ENCODE assay signal across 13 cellular contexts in genomic region chr22:20868225-20868944, GRCh38. TPM values are rescaled to one million over a fixed set of nuclear protein-coding genes. Genes with fewer than 3 reads are reported as not detected.
A peak's percentile ranks its signal among the peaks of the same experiment; 100 is the strongest.
DNase-seq lines count a peak whose midpoint lies in the region; ATAC-seq and TF ChIP-seq lines count a peak whose summit lies in the region.
"Had no signal": no experiment of that assay in that cellular context is flagged by ENCODE, and none has a peak within 500 bp of the region (broad histone marks: within the 10 kb centered on the region; RNA-seq: fewer than 3 reads in every experiment).

No MANE protein-coding gene starts in this region.

- peak overlapping the region; percentile 87 for H3K27ac ChIP-seq in colonic mucosa
- H3K27ac ChIP-seq in lower lobe of right lung: peak overlapping the region; percentile 77
- peak overlapping the region; percentile 81 for H3K27ac ChIP-seq in subcutaneous abdominal adipose tissue (ENCODE audit: low read depth, low read length)
- H3K27ac ChIP-seq: HL-60, SJSA1 had no signal

- H3K36me3 ChIP-seq in colonic mucosa (no peaks in the 10 kb centered on the region), lower lobe of right lung (peaks cover 35% of the 10 kb centered on the region), subcutaneous abdominal adipose tissue (ENCODE audit: control insufficient read depth in 5 of 5, insufficient read depth in 5 of 5, low read length in 5 of 5) (peaks cover 3 to 40% (median 27%) of the 10 kb centered on the region in 5 donors)

- no peak for ATAC-seq in lower lobe of right lung
- ATAC-seq in GM19397 (IDR thresholded peaks at IDR 0.05; ENCODE audit: unreplicated experiment): no peak
- ATAC-seq: stimulated activated naive CD8-positive, alpha-beta T cell treated with anti-CD3 and anti-CD28 coated beads, Interleukin-15, amount 100 ng/mL, for 72 hours had no signal

- H3K27me3 ChIP-seq in colonic mucosa (no peaks in the 10 kb centered on the region), lower lobe of right lung (ENCODE audit: low read depth) (no peaks in the 10 kb centered on the region), subcutaneous abdominal adipose tissue (ENCODE audit: control insufficient read depth in 5 of 5, insufficient read depth in 4 of 5, low read length in 5 of 5) (no peaks in the 10 kb centered on the region)
- H3K27me3 ChIP-seq: SJSA1 had no signal

- H3K4me1 ChIP-seq in colonic mucosa (peaks cover 17% of the 10 kb centered on the region), lower lobe of right lung (peaks cover 46% of the 10 kb centered on the region), subcutaneous abdominal adipose tissue (ENCODE audit: control insufficient read depth in 5 of 5, insufficient read depth in 5 of 5, low read length in 5 of 5) (peaks cover 6 to 36% (median 19%) of the 10 kb centered on the region in 5 donors)
- H3K4me1 ChIP-seq: HAP-1, SJSA1 had no signal

- H3K9ac ChIP-seq in colonic mucosa (ENCODE audit: low read depth in 2 of 2, low read length in 2 of 2) (no peak overlapping the region), subcutaneous abdominal adipose tissue (ENCODE audit: low read length in 5 of 5) (peak overlapping the region in 2 of 5 donors; percentile 5 to 9)

- peak; percentile 59 for DNase-seq in NCI-H2171 treated with DMSO at 0.1 percent for 48 hours (lab: John Stamatoyannopoulos, UW)
- DNase-seq in NCI-H2171 (lab: John Stamatoyannopoulos, UW): no peak
- no peak for DNase-seq in colonic mucosa
- no peak for DNase-seq in lower lobe of right lung
- no peak for DNase-seq in RPMI8226
- no peak for DNase-seq in HPDE6-E6E7 (ENCODE audit: extremely low spot score)
- DNase-seq: activated CD8-positive, alpha-beta memory T cell treated with anti-CD3 and anti-CD28 coated beads, Interleukin-2, amount 10 ng/mL, durations not matched to agents 7 days and 5 days; stimulated activated naive CD8-positive, alpha-beta T cell treated with anti-CD3 and anti-CD28 coated beads, Interleukin-15, amount 100 ng/mL, for 72 hours had no signal

- intact Hi-C loops in colonic mucosa (cut with DNase I) (loop anchor here (10.0 kb wide), 1 partner anchor 46 kb away; the partner anchor contains the start of gene CRKL), lower lobe of right lung (cut with DNase I) (no loop called here)

- H3K9me3 ChIP-seq in colonic mucosa (no peaks in the 10 kb centered on the region), lower lobe of right lung (no peaks in the 10 kb centered on the region), subcutaneous abdominal adipose tissue (ENCODE audit: control insufficient read depth in 5 of 5, low read length in 5 of 5) (no peaks in the 10 kb centered on the region)
- H3K9me3 ChIP-seq: HAP-1, SJSA1 had no signal

- no peak overlapping the region for H3K4me3 ChIP-seq in colonic mucosa
- no peak overlapping the region for H3K4me3 ChIP-seq in lower lobe of right lung
- H3K4me3 ChIP-seq in subcutaneous abdominal adipose tissue (ENCODE audit: low read depth in 1 of 5, low read length in 5 of 5): no peak overlapping the region
- H3K4me3 ChIP-seq: HAP-1, SJSA1 had no signal

- TF ChIP-seq CTCF in colonic mucosa (IDR thresholded peaks at IDR 0.05): no peak
- TF ChIP-seq CTCF in lower lobe of right lung (IDR thresholded peaks at IDR 0.05): no peak

RNA-seq across cellular contexts. Expression of gene SNAP29, which starts 9.6 kb away (rescaled TPM):
- total RNA-seq in colonic mucosa (10 to 100 TPM; 25.3 to 39.0 TPM), lower lobe of right lung (22.5 TPM)

RNA-seq across cellular contexts. Expression of gene PI4KA, which starts 9.8 kb away (rescaled TPM):
- 10 to 100 TPM; 69.4 to 86.8 TPM for total RNA-seq in colonic mucosa
- 109 TPM for total RNA-seq in lower lobe of right lung

RNA-seq across cellular contexts. Expression of gene CRKL, which starts 48.8 kb away (rescaled TPM):
- total RNA-seq in colonic mucosa: 10 to 100 TPM; 63.6 to 82.5 TPM
- total RNA-seq in lower lobe of right lung: 53.5 TPM
